ENCODE assay signal across 8 cellular contexts in the genomic region with DNA sequence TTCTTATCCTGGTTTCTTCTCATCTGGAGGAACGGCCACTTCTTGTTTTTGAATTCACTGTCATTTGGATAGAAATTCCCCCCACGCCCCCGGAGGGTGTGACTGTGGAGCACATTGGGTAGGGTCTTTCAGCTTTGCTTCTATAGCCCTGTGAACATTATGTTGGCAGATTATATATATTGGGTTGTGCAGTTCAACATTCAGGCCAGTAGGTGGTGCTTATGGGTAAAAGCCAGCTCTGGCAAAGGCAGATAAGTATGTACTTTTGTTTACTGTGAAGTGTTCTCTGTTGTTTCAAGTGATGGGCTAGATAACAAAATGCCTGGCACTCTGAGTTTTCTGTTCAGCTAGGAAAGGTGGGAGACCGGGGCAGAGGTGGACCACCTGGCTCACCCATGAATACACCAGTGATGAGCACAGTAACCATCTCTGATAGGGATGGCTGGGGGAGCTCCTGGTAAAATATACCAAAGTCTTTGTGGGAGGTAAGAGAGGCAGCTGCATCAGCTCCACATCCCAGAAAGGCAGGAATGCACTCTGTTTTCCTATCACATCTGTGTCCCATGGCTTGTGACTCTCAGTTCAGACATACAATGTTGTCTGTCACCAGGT.
DNase-seq lines count a peak whose midpoint lies in the region; ATAC-seq and TF ChIP-seq lines count a peak whose summit lies in the region.

No MANE protein-coding gene starts in this region.

- H3K36me3 Mint-ChIP-seq in stimulated activated naive B cell treated with anti-CD40 and anti-IgM and Interleukin-4, amounts not matched to agents 10 μg/mL and 1 μg/mL and 100 μg/mL, for 72 hours: no peaks in the 10 kb centered on the region
- no peaks in the 10 kb centered on the region for H3K36me3 Mint-ChIP-seq in CD4-positive, alpha-beta T cell (ENCODE audit: low read depth)

- no peaks in the 10 kb centered on the region for H3K4me1 Mint-ChIP-seq in stimulated activated naive B cell treated with anti-CD40 and anti-IgM and Interleukin-4, amounts not matched to agents 10 μg/mL and 1 μg/mL and 100 μg/mL, for 72 hours
- no peaks in the 10 kb centered on the region for H3K4me1 Mint-ChIP-seq in CD4-positive, alpha-beta T cell (ENCODE audit: low read depth)

- H3K36me3 ChIP-seq in SJCRH30: no peaks in the 10 kb centered on the region

- no peaks in the 10 kb centered on the region for H3K27me3 Mint-ChIP-seq in stimulated activated naive B cell treated with anti-CD40 and anti-IgM and Interleukin-4, amounts not matched to agents 10 μg/mL and 1 μg/mL and 100 μg/mL, for 72 hours
- H3K27me3 Mint-ChIP-seq in CD4-positive, alpha-beta T cell: no peaks in the 10 kb centered on the region

- intact Hi-C loops in CD4-positive, alpha-beta T cell (cut with DNase I, micrococcal nuclease): no loop called here

- H3K27ac Mint-ChIP-seq in stimulated activated naive B cell treated with anti-CD40 and anti-IgM and Interleukin-4, amounts not matched to agents 10 μg/mL and 1 μg/mL and 100 μg/mL, for 72 hours: no peak overlapping the region
- H3K27ac Mint-ChIP-seq in CD4-positive, alpha-beta T cell: no peak overlapping the region

- CTCF ChIA-PET in CD4-positive, alpha-beta T cell (lab: Charles Lee): no interaction called here

- H3K4me3 Mint-ChIP-seq in stimulated activated naive B cell treated with anti-CD40 and anti-IgM and Interleukin-4, amounts not matched to agents 10 μg/mL and 1 μg/mL and 100 μg/mL, for 72 hours: no peak overlapping the region
- H3K4me3 Mint-ChIP-seq in CD4-positive, alpha-beta T cell: no peak overlapping the region

- POLR2A ChIA-PET in CD4-positive, alpha-beta T cell (lab: Charles Lee): no interaction called here

- ATAC-seq in GM18858 (IDR thresholded peaks at IDR 0.05; ENCODE audit: unreplicated experiment): peak; percentile 92
- ATAC-seq in stimulated activated naive B cell treated with anti-CD40 and anti-IgM and Interleukin-4, amounts not matched to agents 10 μg/mL and 1 μg/mL and 100 μg/mL, for 72 hours (replicated peaks): peak; percentile 50 to 65
- ATAC-seq in CD4-positive, alpha-beta T cell (ENCODE audit: poor library complexity): no peak

- DNase-seq in AML-193 (lab: John Stamatoyannopoulos, UW): peak; percentile 25 to 37
- DNase-seq in HL-60 (ENCODE audit: low read depth in 1 of 2, low spot score in 1 of 2): peak; percentile 6 to 33
- peak; percentile 19 to 61 for DNase-seq in SJCRH30
- peak; percentile 15 for DNase-seq in foreskin melanocyte
- DNase-seq in stimulated activated naive B cell treated with anti-CD40 and anti-IgM and Interleukin-4, amounts not matched to agents 10 μg/mL and 1 μg/mL and 100 μg/mL, for 72 hours: no peak
- no peak for DNase-seq in CD4-positive, alpha-beta T cell
- no peak for DNase-seq in stimulated activated CD4-positive, alpha-beta T cell treated with anti-CD3 and anti-CD28 coated beads, Interleukin-4, amount 100 ng/mL, for 1 hour

- H3K9me3 Mint-ChIP-seq in stimulated activated naive B cell treated with anti-CD40 and anti-IgM and Interleukin-4, amounts not matched to agents 10 μg/mL and 1 μg/mL and 100 μg/mL, for 72 hours: peaks cover 6 to 9% of the 10 kb centered on the region in 2 donors
- peaks cover 9% of the 10 kb centered on the region for H3K9me3 Mint-ChIP-seq in CD4-positive, alpha-beta T cell

- H3K4me1 ChIP-seq in SJCRH30: no peaks in the 10 kb centered on the region

- no peak overlapping the region for H3K4me3 ChIP-seq in HL-60 (replicated peaks; ENCODE audit: insufficient read depth, low read length)
- H3K4me3 ChIP-seq in SJCRH30: no peak overlapping the region

- H3K27ac ChIP-seq in HL-60 (replicated peaks) (no peak overlapping the region), SJCRH30 (no peak overlapping the region)
- H3K27ac ChIP-seq in CD4-positive, alpha-beta T cell (ENCODE audit: low read depth, low read length): no peak overlapping the region

- H3K9me3 ChIP-seq in SJCRH30 (replicated peaks): no peaks in the 10 kb centered on the region
- peaks cover 4% of the 10 kb centered on the region for H3K9me3 ChIP-seq in CD4-positive, alpha-beta T cell (ENCODE audit: control insufficient read depth, low read length)

- peak; percentile 65 for TF ChIP-seq CTCF in HL-60 (IDR thresholded peaks at IDR 0.05; ENCODE audit: insufficient read depth, low read length)
- TF ChIP-seq CTCF in CD4-positive, alpha-beta T cell (IDR thresholded peaks at IDR 0.05): no peak

- H3K27me3 ChIP-seq in HL-60 (ENCODE audit: insufficient read depth, poor library complexity, severe bottlenecking): no peaks in the 10 kb centered on the region
- no peaks in the 10 kb centered on the region for H3K27me3 ChIP-seq in SJCRH30
- H3K27me3 ChIP-seq in CD4-positive, alpha-beta T cell (ENCODE audit: control insufficient read depth, insufficient read depth, low read length): no peaks in the 10 kb centered on the region

Comparison
In these comparisons a context has a peak if more than half of its experiments do, and no peak if none do; other contexts are left out.
1. DNase-seq: peak in AML-193 (2 of 2), HL-60 (2 of 2), SJCRH30 (2 of 2) and foreskin melanocyte (single experiment); none in stimulated activated naive B cell treated with anti-CD40 and anti-IgM and Interleukin-4, amounts not matched to agents 10 μg/mL and 1 μg/mL and 100 μg/mL, for 72 hours (single experiment), CD4-positive, alpha-beta T cell (0 of 10) and stimulated activated CD4-positive, alpha-beta T cell treated with anti-CD3 and anti-CD28 coated beads, Interleukin-4, amount 100 ng/mL, for 1 hour (single experiment).